14 cellular contexts compared by ENCODE assay signal in genomic region chr15:58459562-58459961, GRCh38. TPM values are rescaled to one million over a fixed set of nuclear protein-coding genes. Genes with fewer than 3 reads are reported as not detected.
A peak's percentile ranks its signal among the peaks of the same experiment; 100 is the strongest.
DNase-seq lines count a peak whose midpoint lies in the region; ATAC-seq and TF ChIP-seq lines count a peak whose summit lies in the region.
"Had no signal": no experiment of that assay in that cellular context is flagged by ENCODE, and none has a peak within 500 bp of the region (broad histone marks: within the 10 kb centered on the region; RNA-seq: fewer than 3 reads in every experiment).

No MANE protein-coding gene starts in this region.

- H3K27ac Mint-ChIP-seq in activated T-helper 2 cell treated with anti-CD3 and anti-CD28 coated beads, Interferon-gamma antibody, Interleukin-2, Interleukin-4, amounts not matched to agents 10 μg/mL and 5 μg/mL and 100 μg/mL, durations not matched to agents 14 hours and 24 hours and 36 hours: peak overlapping the region; percentile 91
- peak overlapping the region; percentile 8 for H3K27ac Mint-ChIP-seq in stimulated activated effector memory CD8-positive, alpha-beta T cell treated with anti-CD3 and anti-CD28 coated beads, Interleukin-12 subunit alpha, Interleukin-12 subunit beta, amount 100 ng/mL, for 72 hours
- H3K27ac Mint-ChIP-seq: HFFc6 had no signal

- H3K4me3 Mint-ChIP-seq in activated T-helper 2 cell treated with anti-CD3 and anti-CD28 coated beads, Interferon-gamma antibody, Interleukin-2, Interleukin-4, amounts not matched to agents 10 μg/mL and 5 μg/mL and 100 μg/mL, durations not matched to agents 14 hours and 24 hours and 36 hours (ENCODE audit: low read depth): no peak overlapping the region
- H3K4me3 Mint-ChIP-seq in stimulated activated effector memory CD8-positive, alpha-beta T cell treated with anti-CD3 and anti-CD28 coated beads, Interleukin-12 subunit alpha, Interleukin-12 subunit beta, amount 100 ng/mL, for 72 hours: no peak overlapping the region
- H3K4me3 Mint-ChIP-seq: HFFc6, naive B cell had no signal

- peaks cover 7% of the 10 kb centered on the region for H3K4me1 ChIP-seq in BE2C

- intact Hi-C loops in activated T-helper 2 cell treated with anti-CD3 and anti-CD28 coated beads, Interferon-gamma antibody, Interleukin-2, Interleukin-4, amounts not matched to agents 10 μg/mL and 5 μg/mL and 100 μg/mL, durations not matched to agents 14 hours and 24 hours and 36 hours (cut with micrococcal nuclease): no loop called here

- H3K27me3 ChIP-seq in BE2C: no peaks in the 10 kb centered on the region

- H3K4me1 Mint-ChIP-seq in activated T-helper 2 cell treated with anti-CD3 and anti-CD28 coated beads, Interferon-gamma antibody, Interleukin-2, Interleukin-4, amounts not matched to agents 10 μg/mL and 5 μg/mL and 100 μg/mL, durations not matched to agents 14 hours and 24 hours and 36 hours (ENCODE audit: low read depth): peaks cover 78% of the 10 kb centered on the region
- H3K4me1 Mint-ChIP-seq in stimulated activated effector memory CD8-positive, alpha-beta T cell treated with anti-CD3 and anti-CD28 coated beads, Interleukin-12 subunit alpha, Interleukin-12 subunit beta, amount 100 ng/mL, for 72 hours: peaks cover 69% of the 10 kb centered on the region

- ATAC-seq in left lobe of liver (peak; percentile 2), HG03175 (IDR thresholded peaks at IDR 0.05; ENCODE audit: unreplicated experiment) (no peak), GM21737 (IDR thresholded peaks at IDR 0.05; ENCODE audit: unreplicated experiment) (no peak)
- no peak for ATAC-seq in stimulated activated effector memory CD8-positive, alpha-beta T cell treated with anti-CD3 and anti-CD28 coated beads, Interleukin-12 subunit alpha, Interleukin-12 subunit beta, amount 100 ng/mL, for 72 hours

- no peak for TF ChIP-seq CTCF in BE2C (IDR thresholded peaks at IDR 0.05; ENCODE audit: low read depth, low read length)

- H3K9me3 ChIP-seq in BE2C: no peaks in the 10 kb centered on the region

- no peaks in the 10 kb centered on the region for H3K9me3 Mint-ChIP-seq in activated T-helper 2 cell treated with anti-CD3 and anti-CD28 coated beads, Interferon-gamma antibody, Interleukin-2, Interleukin-4, amounts not matched to agents 10 μg/mL and 5 μg/mL and 100 μg/mL, durations not matched to agents 14 hours and 24 hours and 36 hours
- H3K9me3 Mint-ChIP-seq in stimulated activated effector memory CD8-positive, alpha-beta T cell treated with anti-CD3 and anti-CD28 coated beads, Interleukin-12 subunit alpha, Interleukin-12 subunit beta, amount 100 ng/mL, for 72 hours: no peaks in the 10 kb centered on the region
- H3K9me3 Mint-ChIP-seq: HFFc6, naive B cell had no signal

- no peaks in the 10 kb centered on the region for H3K36me3 Mint-ChIP-seq in activated T-helper 2 cell treated with anti-CD3 and anti-CD28 coated beads, Interferon-gamma antibody, Interleukin-2, Interleukin-4, amounts not matched to agents 10 μg/mL and 5 μg/mL and 100 μg/mL, durations not matched to agents 14 hours and 24 hours and 36 hours (ENCODE audit: low read depth)
- H3K36me3 Mint-ChIP-seq in stimulated activated effector memory CD8-positive, alpha-beta T cell treated with anti-CD3 and anti-CD28 coated beads, Interleukin-12 subunit alpha, Interleukin-12 subunit beta, amount 100 ng/mL, for 72 hours: no peaks in the 10 kb centered on the region
- H3K36me3 Mint-ChIP-seq: naive B cell had no signal

- DNase-seq in NCI-H2171 (lab: John Stamatoyannopoulos, UW): peak; percentile 70
- no peak for DNase-seq in activated T-helper 2 cell treated with anti-CD3 and anti-CD28 coated beads, Interferon-gamma antibody, Interleukin-2, Interleukin-4, amounts not matched to agents 10 μg/mL and 5 μg/mL and 100 μg/mL, durations not matched to agents 14 hours and 24 hours and 36 hours (ENCODE audit: low spot score)
- DNase-seq in left lobe of liver (ENCODE audit: low spot score): no peak
- DNase-seq in stimulated activated effector memory CD8-positive, alpha-beta T cell treated with anti-CD3 and anti-CD28 coated beads, Interleukin-12 subunit alpha, Interleukin-12 subunit beta, amount 100 ng/mL, for 72 hours (ENCODE audit: low spot score in 2 of 2): no peak
- no peak for DNase-seq in BE2C
- DNase-seq: amygdala; DMS53; HFFc6; naive B cell; NCI-H526 treated with DMSO at 0.1 percent for 48 hours; stimulated activated CD4-positive, alpha-beta T cell treated with anti-CD3 and anti-CD28 coated beads, Interleukin-12 subunit alpha, Interleukin-12 subunit beta, amount 100 ng/mL, for 4 hours had no signal

- no peaks in the 10 kb centered on the region for H3K36me3 ChIP-seq in BE2C

- no peaks in the 10 kb centered on the region for H3K27me3 Mint-ChIP-seq in activated T-helper 2 cell treated with anti-CD3 and anti-CD28 coated beads, Interferon-gamma antibody, Interleukin-2, Interleukin-4, amounts not matched to agents 10 μg/mL and 5 μg/mL and 100 μg/mL, durations not matched to agents 14 hours and 24 hours and 36 hours (ENCODE audit: low read depth)
- H3K27me3 Mint-ChIP-seq: naive B cell had no signal

- H3K4me3 ChIP-seq in BE2C (ENCODE audit: low read depth, low read length): no peak overlapping the region

RNA-seq across cellular contexts. Expression of gene LIPC, which starts 27.8 kb away (rescaled TPM):
- 1.1 and 1.7 TPM in 2 replicates for total RNA-seq in activated T-helper 2 cell treated with anti-CD3 and anti-CD28 coated beads, Interferon-gamma antibody, Interleukin-2, Interleukin-4, amounts not matched to agents 10 μg/mL and 5 μg/mL and 100 μg/mL, durations not matched to agents 14 hours and 24 hours and 36 hours
- total RNA-seq in left lobe of liver: 202 TPM
- not detected for polyA plus RNA-seq in BE2C (2012; ENCODE audit: insufficient read depth, insufficient read length, low read depth)
- total RNA-seq: HFFc6, MCF 10A had no signal

Comparison
In these comparisons a context has a peak if more than half of its experiments do, and no peak if none do; other contexts are left out.
1. RNA of gene LIPC, which starts 27.8 kb away (total RNA-seq): 202 TPM in left lobe of liver (single experiment); 1.1 to 1.7 TPM in activated T-helper 2 cell treated with anti-CD3 and anti-CD28 coated beads, Interferon-gamma antibody, Interleukin-2, Interleukin-4, amounts not matched to agents 10 μg/mL and 5 μg/mL and 100 μg/mL, durations not matched to agents 14 hours and 24 hours and 36 hours; every median in the first group is over 10 times any median in the second.